In genomic region chr21:35048706-35049617, GRCh38 we compare ENCODE assay signal across 8 cellular contexts. TPM values are rescaled to one million over a fixed set of nuclear protein-coding genes. Genes with fewer than 3 reads are reported as not detected.
DNase-seq lines count a peak whose midpoint lies in the region; ATAC-seq and TF ChIP-seq lines count a peak whose summit lies in the region.

Gene RUNX1, minus strand, starts transcription at chr21:35049302.

- H3K27me3 ChIP-seq in vagina: no peaks in the 10 kb centered on the region

- peak within 1 kb of the TSS; percentile 7 for H3K27ac ChIP-seq in vagina

- H3K36me3 ChIP-seq in vagina: no peaks in the 10 kb centered on the region

- intact Hi-C loops in vagina (cut with DNase I): no loop called here

- TF ChIP-seq CTCF in GM12873 (IDR thresholded peaks at IDR 0.05; ENCODE audit: insufficient read depth, low read depth, low read length, missing control alignments) (peak; percentile 36), vagina (IDR thresholded peaks at IDR 0.05) (no peak)

- peaks cover 26% of the 10 kb centered on the region for H3K4me1 ChIP-seq in vagina

- no peaks in the 10 kb centered on the region for H3K9me3 ChIP-seq in vagina

- ATAC-seq in HG02610 (IDR thresholded peaks at IDR 0.05; ENCODE audit: unreplicated experiment): peak; percentile 60

- POLR2A ChIA-PET in activated CD8-positive, alpha-beta memory T cell treated with anti-CD3 and anti-CD28 coated beads for 36 hours (lab: Charles Lee): interaction anchor here (0.6 to 2.8 kb wide), 13 partner anchors 9 to 160 kb away, joined by 3 to 53 read pairs (median 6); no protein-coding TSS in a partner anchor

- peak within 1 kb of the TSS; percentile 4 to 24 for H3K4me3 ChIP-seq in vagina

- TF ChIP-seq POLR2A in erythroblast (IDR thresholded peaks at IDR 0.05; ENCODE audit: low read length): peak; percentile 77
- no peak for TF ChIP-seq POLR2A in vagina (IDR thresholded peaks at IDR 0.05)

- CTCF ChIA-PET in activated CD8-positive, alpha-beta memory T cell treated with anti-CD3 and anti-CD28 coated beads for 36 hours (lab: Charles Lee): interaction anchor here (0.6 to 4.2 kb wide), 8 partner anchors 61 to 352 kb away, joined by 3 to 33 read pairs (median 6); no protein-coding TSS in a partner anchor

- DNase-seq in NCI-H2107 treated with DMSO at 0.1 percent for 48 hours (lab: John Stamatoyannopoulos, UW; ENCODE audit: unreplicated experiment): peak; percentile 96
- DNase-seq in erythroblast (lab: John Stamatoyannopoulos, UW): peak; percentile 82 to 84
- DNase-seq in pons (ENCODE audit: low spot score): peak; percentile 87
- peak in 1 of 2 donors; percentile 70 for DNase-seq in vagina (ENCODE audit: extremely low spot score in 2 of 2)
- no peak for DNase-seq in cortex of kidney (lab: John Stamatoyannopoulos, UW)

RNA-seq across cellular contexts. Expression of gene RUNX1, which starts in this region (rescaled TPM):
- total RNA-seq in activated CD8-positive, alpha-beta memory T cell treated with anti-CD3 and anti-CD28 coated beads for 36 hours: 10 to 100 TPM; 36.5 to 37.2 TPM
- 62.1 TPM for total RNA-seq in vagina
